ENCODE assay signal across 8 cellular contexts in genomic region chr13:109868583-109869311, GRCh38.
DNase-seq lines count a peak whose midpoint lies in the region; ATAC-seq and TF ChIP-seq lines count a peak whose summit lies in the region.
"Had no signal": no experiment of that assay in that cellular context is flagged by ENCODE, and none has a peak within 500 bp of the region (broad histone marks: within the 10 kb centered on the region; RNA-seq: fewer than 3 reads in every experiment).

No MANE protein-coding gene starts in this region.

- H3K27ac Mint-ChIP-seq in progenitor cell of endocrine pancreas: peak overlapping the region; percentile 39

- H3K27me3 Mint-ChIP-seq in progenitor cell of endocrine pancreas: peaks cover 4% of the 10 kb centered on the region

- H3K36me3 Mint-ChIP-seq in progenitor cell of endocrine pancreas (ENCODE audit: insufficient read depth): no peaks in the 10 kb centered on the region

- H3K4me3 Mint-ChIP-seq in progenitor cell of endocrine pancreas (ENCODE audit: low read depth): no peak overlapping the region

- TF ChIP-seq CTCF in fibroblast of pulmonary artery (IDR thresholded peaks at IDR 0.05; ENCODE audit: low read length, missing control alignments): no peak
- TF ChIP-seq CTCF in progenitor cell of endocrine pancreas (IDR thresholded peaks at IDR 0.05; ENCODE audit: unreplicated experiment): no peak

- no peaks in the 10 kb centered on the region for H3K9me3 Mint-ChIP-seq in progenitor cell of endocrine pancreas (ENCODE audit: low read depth)

- no peak overlapping the region for H3K4me3 ChIP-seq in fibroblast of pulmonary artery (replicated peaks; ENCODE audit: low read depth, low read length)

- ATAC-seq in HG03565 (IDR thresholded peaks at IDR 0.05; ENCODE audit: unreplicated experiment) (no peak), HG03571 (IDR thresholded peaks at IDR 0.05; ENCODE audit: unreplicated experiment) (no peak), HG02885 (IDR thresholded peaks at IDR 0.05; ENCODE audit: poor library complexity, unreplicated experiment) (no peak)

- DNase-seq in DMS53 treated with DMSO at 0.1 percent for 48 hours (lab: John Stamatoyannopoulos, UW; ENCODE audit: unreplicated experiment) (peak; percentile 36), NCI-H2029 treated with DMSO at 0.1 percent for 48 hours (lab: John Stamatoyannopoulos, UW) (peak; percentile 82), fibroblast of pulmonary artery (ENCODE audit: low read depth) (peak; percentile 8), progenitor cell of endocrine pancreas (ENCODE audit: low spot score, unreplicated experiment) (no peak)
- DNase-seq: activated T-cell treated with anti-CD3 and anti-CD28 coated beads, Interleukin-2, amount 50 U/mL, for 1 hour had no signal

- peaks cover 13% of the 10 kb centered on the region for H3K4me1 Mint-ChIP-seq in progenitor cell of endocrine pancreas (ENCODE audit: low read depth)
